In genomic region chr11:8329961-8330361, GRCh38 we compare ENCODE assay signal across 21 cellular contexts.
DNase-seq lines count a peak whose midpoint lies in the region; ATAC-seq and TF ChIP-seq lines count a peak whose summit lies in the region.
"Had no signal": no experiment of that assay in that cellular context is flagged by ENCODE, and none has a peak within 500 bp of the region (broad histone marks: within the 10 kb centered on the region; RNA-seq: fewer than 3 reads in every experiment).

No MANE protein-coding gene starts in this region.

- peak overlapping the region; percentile 26 for H3K27ac Mint-ChIP-seq in dendritic cell treated with granulocyte-macrophage colony-stimulating factor and Interleukin-4, amounts not matched to agents 40 ng/mL and 50 ng/mL, for 4 days
- H3K27ac Mint-ChIP-seq: activated CD4-positive, alpha-beta memory T cell treated with anti-CD3 and anti-CD28 coated beads for 36 hours; CD4-positive, alpha-beta T cell; stimulated activated naive CD8-positive, alpha-beta T cell treated with anti-CD3 and anti-CD28 coated beads, Interleukin-15, Interleukin-2, amounts not matched to agents 100 ng/mL and 50 ng/mL, for 24 hours; T-helper 1 cell treated with Interleukin-12 subunit alpha and Interleukin-12 subunit beta and Interleukin-4 antibody, amounts not matched to agents 30 μg/mL and 1 μg/mL, for 36 hours had no signal

- TF ChIP-seq EP300 in SK-N-SH (IDR thresholded peaks at IDR 0.05; ENCODE audit: borderline replicate concordance in 1 of 2, low read depth in 1 of 2, low read length in 1 of 2) = no peak

- H3K27ac ChIP-seq in SK-N-SH (ENCODE audit: low read depth in 2 of 2, low read length in 1 of 2) (no peak overlapping the region), osteoblast (ENCODE audit: low read depth, low read length) (no peak overlapping the region), esophagus squamous epithelium (no peak overlapping the region)
- H3K27ac ChIP-seq: colonic mucosa, hepatocyte, tibial nerve had no signal

- CTCF ChIA-PET in SK-N-SH (lab: Yijun Ruan, JAX) = interaction anchor here (0.6 to 4.6 kb wide), 19 partner anchors 8 to 237 kb away, joined by 3 to 40 read pairs (median 4); partner anchors contain the start of gene LMO1

- no peaks in the 10 kb centered on the region for H3K36me3 Mint-ChIP-seq in dendritic cell treated with granulocyte-macrophage colony-stimulating factor and Interleukin-4, amounts not matched to agents 40 ng/mL and 50 ng/mL, for 4 days (ENCODE audit: low read depth)
- H3K36me3 Mint-ChIP-seq: activated CD4-positive, alpha-beta memory T cell treated with anti-CD3 and anti-CD28 coated beads for 36 hours had no signal

- H4K20me1 ChIP-seq in SK-N-SH (ENCODE audit: insufficient read depth) = no peaks in the 10 kb centered on the region
- H4K20me1 ChIP-seq in osteoblast (ENCODE audit: insufficient read depth, low read length) = no peaks in the 10 kb centered on the region

- no peak for TF ChIP-seq RAD21 in SK-N-SH (IDR thresholded peaks at IDR 0.05; ENCODE audit: low read length)

- H3K4me1 Mint-ChIP-seq in dendritic cell treated with granulocyte-macrophage colony-stimulating factor and Interleukin-4, amounts not matched to agents 40 ng/mL and 50 ng/mL, for 4 days (ENCODE audit: low read depth) = peaks cover 63% of the 10 kb centered on the region

- no peaks in the 10 kb centered on the region for H3F3A ChIP-seq in SK-N-SH (replicated peaks; ENCODE audit: insufficient read depth)

- DNase-seq in SK-N-SH (peak; percentile 47), NCI-H146 treated with DMSO at 0.1 percent for 48 hours (lab: John Stamatoyannopoulos, UW; ENCODE audit: unreplicated experiment) (peak; percentile 25), osteoblast (ENCODE audit: insufficient read length, low spot score, missing footprints) (peak; percentile 52), esophagus squamous epithelium (lab: John Stamatoyannopoulos, UW) (no peak), GM10266 (ENCODE audit: extremely low spot score) (no peak), germinal center (ENCODE audit: low spot score) (no peak)
- DNase-seq: activated CD4-positive, alpha-beta memory T cell treated with anti-CD3 and anti-CD28 coated beads for 36 hours; activated naive CD4-positive, alpha-beta T cell treated with anti-CD3 and anti-CD28 coated beads, Interleukin-2, amount 50 U/mL, for 16 hours; CD4-positive, alpha-beta T cell; colonic mucosa; DND-41; IMR-90; islet precursor cell; NCI-H2171; stimulated activated CD4-positive, alpha-beta T cell treated with anti-CD3 and anti-CD28 coated beads, Interleukin-2, amount 100 ng/mL, for 24 hours had no signal

- H3K36me3 ChIP-seq in SK-N-SH (replicated peaks in 1 of 2; ENCODE audit: control insufficient read depth in 1 of 2, insufficient read depth in 2 of 2, low read length in 1 of 2) = no peaks in the 10 kb centered on the region
- no peaks in the 10 kb centered on the region for H3K36me3 ChIP-seq in osteoblast (ENCODE audit: insufficient read depth, low read length)
- no peaks in the 10 kb centered on the region for H3K36me3 ChIP-seq in esophagus squamous epithelium
- H3K36me3 ChIP-seq: colonic mucosa, tibial nerve had no signal

- H3K79me2 ChIP-seq in SK-N-SH (ENCODE audit: insufficient read depth) (no peaks in the 10 kb centered on the region), osteoblast (ENCODE audit: insufficient read depth, low read length) (no peaks in the 10 kb centered on the region)
- H3K79me2 ChIP-seq: hepatocyte had no signal

- peaks cover 6 to 27% of the 10 kb centered on the region in 2 experiments; a peak in 2 of 4 replicates for H3K4me1 ChIP-seq in SK-N-SH (ENCODE audit: control insufficient read depth in 1 of 2, insufficient read depth in 2 of 2, low read depth in 1 of 2, low read length in 1 of 2)
- H3K4me1 ChIP-seq in osteoblast (ENCODE audit: insufficient read depth, low read length) = peaks cover 3% of the 10 kb centered on the region
- peaks cover 14 to 47% (median 30%) of the 10 kb centered on the region in 3 donors for H3K4me1 ChIP-seq in esophagus squamous epithelium
- H3K4me1 ChIP-seq: colonic mucosa had no signal

- ATAC-seq in SK-N-SH treated with all-trans-retinoic acid at 6 μM for 48 hours = no peak

- TF ChIP-seq CTCF in SK-N-SH (IDR thresholded peaks at IDR 0.05) (no peak), osteoblast (IDR thresholded peaks at IDR 0.05; ENCODE audit: extremely low read depth, low read depth, low read length) (no peak), esophagus squamous epithelium (IDR thresholded peaks at IDR 0.05) (no peak), GM10266 (IDR thresholded peaks at IDR 0.05; ENCODE audit: control insufficient read depth, insufficient read depth, low read depth, missing control alignments) (no peak)

- H3K9me2 ChIP-seq in SK-N-SH = no peaks in the 10 kb centered on the region

- H3K27me3 ChIP-seq in SK-N-SH (ENCODE audit: insufficient read depth) (no peaks in the 10 kb centered on the region), osteoblast (ENCODE audit: insufficient read depth, low read length) (peaks cover 7% of the 10 kb centered on the region), esophagus squamous epithelium (peaks cover 0 to 8% (median 0%) of the 10 kb centered on the region in 4 donors)
- H3K27me3 ChIP-seq: colonic mucosa, hepatocyte had no signal

- H2AFZ ChIP-seq in SK-N-SH (ENCODE audit: low read depth) (no peak overlapping the region), osteoblast (ENCODE audit: low read length) (no peak overlapping the region)
- H2AFZ ChIP-seq: hepatocyte had no signal

- peaks cover 8% of the 10 kb centered on the region for H3K27me3 Mint-ChIP-seq in dendritic cell treated with granulocyte-macrophage colony-stimulating factor and Interleukin-4, amounts not matched to agents 40 ng/mL and 50 ng/mL, for 4 days
- H3K27me3 Mint-ChIP-seq: stimulated activated naive CD8-positive, alpha-beta T cell treated with anti-CD3 and anti-CD28 coated beads, Interleukin-15, Interleukin-2, amounts not matched to agents 100 ng/mL and 50 ng/mL, for 24 hours had no signal

- H3K4me3 Mint-ChIP-seq in dendritic cell treated with granulocyte-macrophage colony-stimulating factor and Interleukin-4, amounts not matched to agents 40 ng/mL and 50 ng/mL, for 4 days = no peak overlapping the region
- H3K4me3 Mint-ChIP-seq: activated CD4-positive, alpha-beta memory T cell treated with anti-CD3 and anti-CD28 coated beads for 36 hours; CD4-positive, alpha-beta T cell; stimulated activated naive CD8-positive, alpha-beta T cell treated with anti-CD3 and anti-CD28 coated beads, Interleukin-15, Interleukin-2, amounts not matched to agents 100 ng/mL and 50 ng/mL, for 24 hours; T-helper 1 cell treated with Interleukin-12 subunit alpha and Interleukin-12 subunit beta and Interleukin-4 antibody, amounts not matched to agents 30 μg/mL and 1 μg/mL, for 36 hours had no signal

- H3K9ac ChIP-seq in SK-N-SH = no peak overlapping the region

- WGBS in SK-N-SH (ENCODE audit: low lambda C conversion rate) = 79% methylated on average over 13 of the region's 13 CpGs
- 31 to 41% methylated on average over 13 of the region's 13 CpGs for WGBS in esophagus squamous epithelium, 2 donors

- POLR2A ChIA-PET in SK-N-SH (lab: Yijun Ruan, JAX) = no interaction called here

- no peak overlapping the region for H3K4me2 ChIP-seq in SK-N-SH
- H3K4me2 ChIP-seq in osteoblast (ENCODE audit: insufficient read depth, low read length) = no peak overlapping the region
- H3K4me2 ChIP-seq: hepatocyte had no signal

- intact Hi-C loops in dendritic cell treated with granulocyte-macrophage colony-stimulating factor and Interleukin-4, amounts not matched to agents 40 ng/mL and 50 ng/mL, for 4 days (cut with micrococcal nuclease) = loop anchor here (5.0 kb wide), 1 partner anchor 237 kb away; no protein-coding TSS in a partner anchor
- intact Hi-C loops in esophagus squamous epithelium (cut with DNase I) = no loop called here

- H3K9me3 ChIP-seq in SK-N-SH (no peaks in the 10 kb centered on the region), osteoblast (ENCODE audit: low read depth, low read length) (no peaks in the 10 kb centered on the region), esophagus squamous epithelium (no peaks in the 10 kb centered on the region)
- H3K9me3 ChIP-seq: colonic mucosa, tibial nerve had no signal

- no peaks in the 10 kb centered on the region for H3K9me3 Mint-ChIP-seq in dendritic cell treated with granulocyte-macrophage colony-stimulating factor and Interleukin-4, amounts not matched to agents 40 ng/mL and 50 ng/mL, for 4 days
- H3K9me3 Mint-ChIP-seq: activated CD4-positive, alpha-beta memory T cell treated with anti-CD3 and anti-CD28 coated beads for 36 hours; CD4-positive, alpha-beta T cell; stimulated activated naive CD8-positive, alpha-beta T cell treated with anti-CD3 and anti-CD28 coated beads, Interleukin-15, Interleukin-2, amounts not matched to agents 100 ng/mL and 50 ng/mL, for 24 hours; T-helper 1 cell treated with Interleukin-12 subunit alpha and Interleukin-12 subunit beta and Interleukin-4 antibody, amounts not matched to agents 30 μg/mL and 1 μg/mL, for 36 hours had no signal

- H3K4me3 ChIP-seq in SK-N-SH (ENCODE audit: low read depth in 2 of 2, low read length in 1 of 2) = no peak overlapping the region
- no peak overlapping the region for H3K4me3 ChIP-seq in osteoblast (ENCODE audit: insufficient read depth, low read length)
- no peak overlapping the region for H3K4me3 ChIP-seq in esophagus squamous epithelium
- H3K4me3 ChIP-seq: colonic mucosa, hepatocyte, tibial nerve had no signal

- no peak for TF ChIP-seq POLR2A in esophagus squamous epithelium (IDR thresholded peaks at IDR 0.05)

TF ChIP-seq in SK-N-SH, 30 proteins besides CTCF, POLR2A, EP300 and RAD21 (continues in another document):
- TF ChIP-seq POLR2AphosphoS5 (IDR thresholded peaks at IDR 0.05; ENCODE audit: low read depth, low read length) (no peak), USF2 (IDR thresholded peaks at IDR 0.05; ENCODE audit: borderline replicate concordance, low read depth, low read length) (no peak)

TF ChIP-seq in SK-N-SH treated with all-trans-retinoic acid at 6 μM for 48 hours, 23 proteins besides CTCF, POLR2A, EP300 and RAD21 (continues in another document):
- TF ChIP-seq PATZ1 (CRISPR knock-in tag; IDR thresholded peaks at IDR 0.05; ENCODE audit: borderline replicate concordance) (no peak), ZNF70 (CRISPR knock-in tag; IDR thresholded peaks at IDR 0.05) (no peak), ARNTL (CRISPR knock-in tag; IDR thresholded peaks at IDR 0.05; ENCODE audit: borderline replicate concordance, low read depth) (no peak)

Comparison
In these comparisons a context has a peak if more than half of its experiments do, and no peak if none do; other contexts are left out.
1. DNase-seq: peak in SK-N-SH (single experiment), NCI-H146 treated with DMSO at 0.1 percent for 48 hours (single experiment) and osteoblast (single experiment); none in esophagus squamous epithelium (single experiment), GM10266 (single experiment) and germinal center (single experiment).